28 cellular contexts compared by ENCODE assay signal in the genomic region with DNA sequence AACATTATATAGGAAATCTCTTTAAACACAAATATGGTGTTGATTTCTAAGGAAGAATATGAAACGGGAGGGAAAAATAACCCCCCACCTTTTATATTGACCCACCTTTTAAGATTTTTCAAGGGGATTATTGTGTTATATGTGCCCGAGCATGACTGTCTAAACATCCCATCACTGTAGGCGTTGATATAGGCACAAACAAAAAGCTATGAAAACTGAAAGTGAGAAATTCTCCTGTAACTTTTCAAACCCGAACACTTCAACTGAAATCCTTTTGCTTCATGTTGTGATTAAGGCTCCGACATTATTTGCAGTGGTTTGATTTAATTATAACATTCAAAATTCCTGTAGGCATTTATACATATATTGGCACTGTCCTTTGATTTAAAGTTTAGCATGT.
"Had no signal": no experiment of that assay in that cellular context is flagged by ENCODE, and none has a peak within 500 bp of the region (broad histone marks: within the 10 kb centered on the region; RNA-seq: fewer than 3 reads in every experiment).

No MANE protein-coding gene starts in this region.

- H3K36me3 Mint-ChIP-seq: activated naive CD4-positive, alpha-beta T cell treated with anti-CD3 and anti-CD28 coated beads, Interleukin-2, amount 10 ng/mL, durations not matched to agents 7 days and 5 days; activated naive CD8-positive, alpha-beta T cell; brain had no signal

- H3K4me1 Mint-ChIP-seq: activated CD4-positive, alpha-beta T cell treated with anti-CD3 and anti-CD28 coated beads, Interleukin-2, amount 10 ng/mL, durations not matched to agents 24 days and 14 days; activated naive CD4-positive, alpha-beta T cell treated with anti-CD3 and anti-CD28 coated beads, Interleukin-2, amount 10 ng/mL, durations not matched to agents 7 days and 5 days; activated naive CD8-positive, alpha-beta T cell treated with anti-CD3 and anti-CD28 coated beads, Interleukin-2, amount 50 U/mL, for 24 hours had no signal

- H3K9me3 Mint-ChIP-seq: activated CD4-positive, alpha-beta T cell treated with anti-CD3 and anti-CD28 coated beads, Interleukin-2, amount 10 ng/mL, durations not matched to agents 24 days and 14 days; activated naive CD4-positive, alpha-beta T cell treated with anti-CD3 and anti-CD28 coated beads, Interleukin-2, amount 10 ng/mL, durations not matched to agents 7 days and 5 days; activated naive CD8-positive, alpha-beta T cell treated with anti-CD3 and anti-CD28 coated beads, Interleukin-2, amount 50 U/mL, for 24 hours; activated T-cell treated with anti-CD3 and anti-CD28 coated beads, Interleukin-2, amount 50 U/mL, for 4 hours; activated T-helper 1 cell treated with anti-CD3 and anti-CD28 coated beads, Interleukin-12 subunit alpha, Interleukin-12 subunit beta, Interleukin-2, Interleukin-4 antibody, amounts not matched to agents 30 ng/mL and 10 ng/mL and 1 ng/mL, durations not matched to agents 14 hours and 24 hours and 36 hours had no signal

- DNase-seq: activated CD4-positive, alpha-beta T cell treated with anti-CD3 and anti-CD28 coated beads for 1 hour; activated CD4-positive, alpha-beta T cell treated with anti-CD3 and anti-CD28 coated beads, Interleukin-2, amount 10 ng/mL, durations not matched to agents 24 days and 14 days; activated CD4-positive, alpha-beta T cell treated with anti-CD3 and anti-CD28 coated beads, Interleukin-2, amount 50 U/mL, for 4 hours; activated CD4-positive, CD25-positive, alpha-beta regulatory T cell; activated CD8-positive, alpha-beta T cell treated with anti-CD3 and anti-CD28 coated beads, Interleukin-2, amount 10 ng/mL, durations not matched to agents 7 days and 5 days; activated naive CD4-positive, alpha-beta T cell treated with anti-CD3 and anti-CD28 coated beads, Interleukin-2, amount 10 ng/mL, durations not matched to agents 7 days and 5 days; activated naive CD8-positive, alpha-beta T cell treated with anti-CD3 and anti-CD28 coated beads, Interleukin-2, amount 50 U/mL, for 24 hours; activated T-cell treated with anti-CD3 and anti-CD28 coated beads for 4 hours; activated T-cell treated with anti-CD3 and anti-CD28 coated beads, Interleukin-2, amount 50 U/mL, for 4 hours; anterior cingulate cortex; cerebellar nuclear complex; MV-4-11; NCI-H1092; NCI-H1436 treated with DMSO at 0.1 percent for 48 hours; NCI-H1694 treated with DMSO at 0.1 percent for 48 hours; NCI-H2029; NCI-H345; NCI-H524 treated with DMSO at 0.1 percent for 48 hours; NK-92 treated with Interleukin-12 subunit alpha and Interleukin-12 subunit beta, amount 100 ng/mL, for 24 hours; PC-9; T1000; WERI-Rb-1 had no signal

- H3K36me3 ChIP-seq: WERI-Rb-1 had no signal

- H3K4me3 ChIP-seq: PC-9, SK-N-MC had no signal

- ATAC-seq: activated CD8-positive, alpha-beta T cell treated with anti-CD3 and anti-CD28 coated beads, Interleukin-2, amount 10 ng/mL, durations not matched to agents 7 days and 5 days; activated naive CD8-positive, alpha-beta T cell treated with anti-CD3 and anti-CD28 coated beads, Interleukin-2, amount 50 U/mL, for 24 hours; activated T-cell treated with anti-CD3 and anti-CD28 coated beads, Interleukin-2, amount 50 U/mL, for 4 hours; Right ventricle myocardium inferior had no signal

- H3K27me3 Mint-ChIP-seq: activated CD4-positive, alpha-beta T cell treated with anti-CD3 and anti-CD28 coated beads, Interleukin-2, amount 10 ng/mL, durations not matched to agents 24 days and 14 days; activated naive CD4-positive, alpha-beta T cell treated with anti-CD3 and anti-CD28 coated beads, Interleukin-2, amount 10 ng/mL, durations not matched to agents 7 days and 5 days; brain had no signal

- H3K4me2 ChIP-seq: PC-9 had no signal

- H3K4me3 Mint-ChIP-seq: activated CD4-positive, alpha-beta T cell treated with anti-CD3 and anti-CD28 coated beads, Interleukin-2, amount 10 ng/mL, durations not matched to agents 24 days and 14 days; activated CD8-positive, alpha-beta T cell treated with anti-CD3 and anti-CD28 coated beads, Interleukin-2, amount 10 ng/mL, durations not matched to agents 7 days and 5 days; activated naive CD4-positive, alpha-beta T cell treated with anti-CD3 and anti-CD28 coated beads, Interleukin-2, amount 10 ng/mL, durations not matched to agents 7 days and 5 days; activated naive CD8-positive, alpha-beta T cell; activated naive CD8-positive, alpha-beta T cell treated with anti-CD3 and anti-CD28 coated beads, Interleukin-2, amount 50 U/mL, for 24 hours; activated T-cell treated with anti-CD3 and anti-CD28 coated beads, Interleukin-2, amount 50 U/mL, for 4 hours; activated T-helper 1 cell treated with anti-CD3 and anti-CD28 coated beads, Interleukin-12 subunit alpha, Interleukin-12 subunit beta, Interleukin-2, Interleukin-4 antibody, amounts not matched to agents 30 ng/mL and 10 ng/mL and 1 ng/mL, durations not matched to agents 14 hours and 24 hours and 36 hours had no signal

- H2AFZ ChIP-seq: PC-9 had no signal

- H3K27ac ChIP-seq: PC-9, RWPE1, SK-N-MC, WERI-Rb-1 had no signal

- H3K27ac Mint-ChIP-seq: activated CD4-positive, alpha-beta T cell treated with anti-CD3 and anti-CD28 coated beads, Interleukin-2, amount 10 ng/mL, durations not matched to agents 24 days and 14 days; activated CD8-positive, alpha-beta T cell treated with anti-CD3 and anti-CD28 coated beads, Interleukin-2, amount 10 ng/mL, durations not matched to agents 7 days and 5 days; activated naive CD4-positive, alpha-beta T cell treated with anti-CD3 and anti-CD28 coated beads, Interleukin-2, amount 10 ng/mL, durations not matched to agents 7 days and 5 days; activated naive CD8-positive, alpha-beta T cell; activated naive CD8-positive, alpha-beta T cell treated with anti-CD3 and anti-CD28 coated beads, Interleukin-2, amount 50 U/mL, for 24 hours; activated T-helper 1 cell treated with anti-CD3 and anti-CD28 coated beads, Interleukin-12 subunit alpha, Interleukin-12 subunit beta, Interleukin-2, Interleukin-4 antibody, amounts not matched to agents 30 ng/mL and 10 ng/mL and 1 ng/mL, durations not matched to agents 14 hours and 24 hours and 36 hours had no signal
